In genomic region chr19:47613165-47614146, GRCh38 we compare ENCODE assay signal across 10 cellular contexts. TPM values are rescaled to one million over a fixed set of nuclear protein-coding genes. Genes with fewer than 3 reads are reported as not detected.
DNase-seq lines count a peak whose midpoint lies in the region; ATAC-seq and TF ChIP-seq lines count a peak whose summit lies in the region.
"Had no signal": no experiment of that assay in that cellular context is flagged by ENCODE, and none has a peak within 500 bp of the region (broad histone marks: within the 10 kb centered on the region; RNA-seq: fewer than 3 reads in every experiment).

No MANE protein-coding gene starts in this region.

- no peak overlapping the region for H2AK5ac ChIP-seq in H9 (ENCODE audit: insufficient read length, low read length)

- no peak overlapping the region for H2BK20ac ChIP-seq in H9 (ENCODE audit: low read depth, low read length, poor library complexity, severe bottlenecking)

- H3K27ac ChIP-seq in A673 (ENCODE audit: low read depth, low read length, poor library complexity, severe bottlenecking) (peak overlapping the region; percentile 66), H9 (ENCODE audit: insufficient read length, low read depth, low read length) (peak overlapping the region; percentile 65)

- no peak overlapping the region for H3K9ac ChIP-seq in H9 (ENCODE audit: extremely low read depth, insufficient read length, low read length)

- H3K23ac ChIP-seq in H9 (ENCODE audit: insufficient read length, low read depth, low read length) = no peak overlapping the region

- peaks cover 46 to 52% of the 10 kb centered on the region in 2 experiments for H3K4me1 Mint-ChIP-seq in H9
- peaks cover 29% of the 10 kb centered on the region for H3K4me1 Mint-ChIP-seq in mesothelial cell of epicardium

- no CpG with 5 or more reads among the region's 16 CpGs for WGBS in H9 (ENCODE audit: extremely low coverage, insufficient read length, low lambda C conversion rate)

- H3K79me2 ChIP-seq in H9 (ENCODE audit: insufficient read depth, low read length) = peaks cover 46% of the 10 kb centered on the region; the same call in 1 of the 2 replicates

- H3K4me3 Mint-ChIP-seq in H9 = peak overlapping the region; percentile 3 to 66
- peak overlapping the region; percentile 30 for H3K4me3 Mint-ChIP-seq in mesothelial cell of epicardium

- no peaks in the 10 kb centered on the region for H4K20me1 ChIP-seq in H9 (ENCODE audit: control insufficient read depth, insufficient read depth, insufficient read length)

- DNase-seq in A673 (ENCODE audit: low spot score) (peak; percentile 86), H9 (peak; percentile 78), dermis blood vessel endothelial cell (peak; percentile 88), mesothelial cell of epicardium (ENCODE audit: low spot score in 2 of 2, unreplicated experiment in 2 of 2) (peak; percentile 43 to 67), HuH-7.5 (ENCODE audit: low spot score) (no peak), NAMALWA (ENCODE audit: low spot score) (no peak), GM19238 (ENCODE audit: insufficient read length, low spot score) (no peak)

- no peak overlapping the region for H3T11ph ChIP-seq in H9 (ENCODE audit: low read length)

- no peak overlapping the region for H4K8ac ChIP-seq in H9 (replicated peaks; ENCODE audit: insufficient read length, low read depth, low read length)

- peaks cover 2% of the 10 kb centered on the region for H3K23me2 ChIP-seq in H9 (ENCODE audit: insufficient read length, low read depth, low read length, poor library complexity, severe bottlenecking)

- H3K9me3 ChIP-seq in A673 (ENCODE audit: low read depth, low read length, poor library complexity, severe bottlenecking) (no peaks in the 10 kb centered on the region), H9 (ENCODE audit: control insufficient read depth, low read depth, low read length) (no peaks in the 10 kb centered on the region)

- H3K27me3 Mint-ChIP-seq in H9 (ENCODE audit: low read depth) (no peaks in the 10 kb centered on the region), mesothelial cell of epicardium (ENCODE audit: low read depth) (no peaks in the 10 kb centered on the region)

- intact Hi-C loops in A673 (cut with micrococcal nuclease; ENCODE audit: unreplicated experiment) = no loop called here

- 0 out of 2 replicates have a peak overlapping the region, but pooled peaks have one; percentile 6 for H3K14ac ChIP-seq in H9 (ENCODE audit: insufficient read depth, low read length)

- H2AFZ ChIP-seq in H9 (ENCODE audit: low read length) = no peak overlapping the region

- H3K36me3 Mint-ChIP-seq in H9 (ENCODE audit: insufficient read depth in 1 of 3, low read depth in 3 of 3) (peaks cover 5 to 21% (median 11%) of the 10 kb centered on the region in 3 experiments), mesothelial cell of epicardium (peaks cover 3% of the 10 kb centered on the region)

- H3K4ac ChIP-seq in H9 (ENCODE audit: low read depth, low read length) = no peak overlapping the region

- H3K79me1 ChIP-seq in H9 (ENCODE audit: insufficient read depth, low read depth, low read length, poor library complexity, severe bottlenecking) = peaks cover 7% of the 10 kb centered on the region

- H4K5ac ChIP-seq in H9 (ENCODE audit: insufficient read length, low read depth, low read length) = no peak overlapping the region

- H3K4me3 ChIP-seq in A673 (ENCODE audit: low read depth, low read length, poor library complexity, severe bottlenecking) = peak overlapping the region; percentile 10

- peak overlapping the region; percentile 3 for H3K18ac ChIP-seq in H9 (ENCODE audit: insufficient read length, low read depth, low read length)

- H3K9me3 Mint-ChIP-seq in H9 (no peaks in the 10 kb centered on the region), mesothelial cell of epicardium (no peaks in the 10 kb centered on the region)

- no TSS peak for BruUV-seq in A673 (replicated peaks; lab: Mats Ljungman, UMichigan)

- H2BK15ac ChIP-seq in H9 (ENCODE audit: low read depth, low read length) = no peak overlapping the region

- TF ChIP-seq CTCF in A673 (conservative IDR thresholded peaks at IDR 0.05; ENCODE audit: low read depth, low read length) (no peak), H9 (conservative IDR thresholded peaks at IDR 0.05) (no peak), mesothelial cell of epicardium (IDR thresholded peaks at IDR 0.05; ENCODE audit: unreplicated experiment) (no peak)

- POLR2A ChIA-PET in A673 (lab: Charles Lee; ENCODE audit: low non-redundant PET) = no interaction called here

- H3K27ac Mint-ChIP-seq in H9 (peak overlapping the region; percentile 90 to 95 (median 94)), mesothelial cell of epicardium (peak overlapping the region; percentile 94)

- no peak overlapping the region for H3K56ac ChIP-seq in H9 (ENCODE audit: insufficient read length, low read depth, low read length)

- ATAC-seq in HG03025 (IDR thresholded peaks at IDR 0.05; ENCODE audit: low FRiP score, unreplicated experiment) = no peak

- H4K91ac ChIP-seq in H9 (ENCODE audit: insufficient read length, low read depth, low read length) = peak overlapping the region; percentile 39

- H3K4me2 ChIP-seq in H9 (ENCODE audit: insufficient read depth, insufficient read length, low read length) = peak overlapping the region; percentile 12

- CTCF ChIA-PET in A673 (lab: Charles Lee) = interaction anchor here (0.6 kb wide), 1 partner anchor 55 kb away, joined by 3 read pairs; no protein-coding TSS in a partner anchor

- no peaks in the 10 kb centered on the region for H3K27me3 ChIP-seq in A673 (replicated peaks; ENCODE audit: insufficient read depth, low read depth, low read length, poor library complexity)
- no peaks in the 10 kb centered on the region for H3K27me3 ChIP-seq in H9 (ENCODE audit: insufficient read depth, low read length)

- no peak overlapping the region for H2BK5ac ChIP-seq in H9 (ENCODE audit: insufficient read length, low read length)

- no peak overlapping the region for H2BK120ac ChIP-seq in H9 (ENCODE audit: low read depth, low read length, poor library complexity, severe bottlenecking)

- H3K36me3 ChIP-seq in A673 (ENCODE audit: insufficient read depth, low read length, poor library complexity, severe bottlenecking) = no peaks in the 10 kb centered on the region

- peak overlapping the region; percentile 37 for H2BK12ac ChIP-seq in H9 (ENCODE audit: insufficient read length, low read depth, low read length)

- peaks cover 29% of the 10 kb centered on the region for H3K4me1 ChIP-seq in A673 (ENCODE audit: insufficient read depth, low read length, poor library complexity, severe bottlenecking)
- peaks cover 8% of the 10 kb centered on the region; the same call in 1 of the 2 replicates for H3K4me1 ChIP-seq in H9 (ENCODE audit: insufficient read depth, low read length)

RNA-seq across cellular contexts. Expression of gene BICRA, which starts 4.5 kb away (rescaled TPM):
- 23.1 and 24.3 TPM in 2 replicates for total RNA-seq in A673 (2021)
- 26.8 and 29.3 TPM in 2 replicates for total RNA-seq in H9 (2021)
- total RNA-seq in dermis blood vessel endothelial cell = 12.2 and 12.9 TPM in 2 replicates
- 35.6 to 38.5 TPM (median 36.9 TPM) in 3 replicates for total RNA-seq in mesothelial cell of epicardium

RNA-seq across cellular contexts. Expression of gene ZNF541, which starts 40.5 kb away (rescaled TPM):
- total RNA-seq in A673 (2021) (not detected in 2 replicates), H9 (2021) (not detected in 2 replicates), dermis blood vessel endothelial cell (0.33 and 1.2 TPM in 2 replicates), mesothelial cell of epicardium (0.13 to 0.81 TPM (median 0.18 TPM) in 3 replicates)
- total RNA-seq: glomerular endothelial cell, NCI-H460 had no signal

Comparison
In these comparisons a context has a peak if more than half of its experiments do, and no peak if none do; other contexts are left out.
1. DNase-seq: peak in A673 (single experiment), H9 (single experiment), dermis blood vessel endothelial cell (single experiment) and mesothelial cell of epicardium (2 of 2); none in HuH-7.5 (single experiment), NAMALWA (single experiment) and GM19238 (single experiment).